8 cellular contexts compared by ENCODE assay signal in genomic region chr7:6577369-6578113, GRCh38. TPM values are rescaled to one million over a fixed set of nuclear protein-coding genes. Genes with fewer than 3 reads are reported as not detected.
DNase-seq lines count a peak whose midpoint lies in the region; TF ChIP-seq lines count a peak whose summit lies in the region.

ZDHHC4 (plus strand) TSS chr7:6577454; CDS start chr7:6580562, 3,108 bp downstream.

- H3K4me3 ChIP-seq in H7 (ENCODE audit: insufficient read depth, low read depth, low read length) (peak within 1 kb of the TSS; percentile 76), Loucy (ENCODE audit: low read length, poor library complexity, severe bottlenecking) (peak within 1 kb of the TSS; percentile 99), fibroblast of villous mesenchyme (ENCODE audit: low read depth, low read length) (peak within 1 kb of the TSS; percentile 84), neural progenitor cell (peak within 1 kb of the TSS; percentile 66), stomach smooth muscle (ENCODE audit: low read length in 2 of 2) (peak within 1 kb of the TSS; percentile 75 to 82)

- H3F3A ChIP-seq in Loucy (ENCODE audit: low read depth) = no peaks in the 10 kb centered on the region; the same call in 1 of the 2 replicates
- H3F3A ChIP-seq in neural progenitor cell (ENCODE audit: low read depth) = peaks cover 9% of the 10 kb centered on the region

- H3K9me3 Mint-ChIP-seq in neural progenitor cell = no peaks in the 10 kb centered on the region

- peaks cover 3% of the 10 kb centered on the region for H3K36me3 Mint-ChIP-seq in neural progenitor cell

- 0 out of 2 replicates have a peak, but pooled peaks cover 12% of the 10 kb centered on the region for H3K79me2 ChIP-seq in Loucy (ENCODE audit: insufficient read depth, low read length)
- H3K79me2 ChIP-seq in neural progenitor cell (ENCODE audit: low read depth) = peaks cover 11% of the 10 kb centered on the region

- peaks cover 11% of the 10 kb centered on the region for H3K27me3 Mint-ChIP-seq in neural progenitor cell (ENCODE audit: insufficient read depth, low read depth)

- H3K4me2 ChIP-seq in Loucy (ENCODE audit: low read depth, low read length, poor library complexity, severe bottlenecking) (peak within 1 kb of the TSS; percentile 72), neural progenitor cell (peak within 1 kb of the TSS; percentile 76)

- peak within 1 kb of the TSS; percentile 97 for H3K27ac Mint-ChIP-seq in neural progenitor cell

- TF ChIP-seq CTCF in Loucy (conservative IDR thresholded peaks at IDR 0.05; ENCODE audit: low read length) = no peak
- no peak for TF ChIP-seq CTCF in fibroblast of villous mesenchyme (IDR thresholded peaks at IDR 0.05; ENCODE audit: insufficient read depth, low read depth, low read length)
- TF ChIP-seq CTCF in neural progenitor cell (IDR thresholded peaks at IDR 0.05) = no peak

- H3K36me3 ChIP-seq in H7 (replicated peaks; ENCODE audit: control insufficient read depth, insufficient read depth, low read length) = peaks cover 13% of the 10 kb centered on the region
- no peaks in the 10 kb centered on the region for H3K36me3 ChIP-seq in Loucy (ENCODE audit: insufficient read depth, low read length)
- H3K36me3 ChIP-seq in neural progenitor cell = peaks cover 9% of the 10 kb centered on the region
- H3K36me3 ChIP-seq in stomach smooth muscle (ENCODE audit: control insufficient read depth in 2 of 2, insufficient read depth in 2 of 2, low read length in 2 of 2) = peaks cover 17 to 19% of the 10 kb centered on the region in 2 donors

- DNase-seq in ELR (ENCODE audit: low read depth) (peak; percentile 91), H7 (peak; percentile 96), SHP77 treated with DMSO at 0.1 percent for 48 hours (lab: John Stamatoyannopoulos, UW) (peak; percentile 82), fibroblast of villous mesenchyme (ENCODE audit: low read depth) (peak; percentile 86), neural progenitor cell (ENCODE audit: low spot score) (peak; percentile 89)
- peak; percentile 95 for DNase-seq in activated effector memory CD4-positive, alpha-beta T cell treated with anti-CD3 and anti-CD28 coated beads, Interleukin-2, amount 50 U/mL, for 16 hours

- H3K27ac ChIP-seq in neural progenitor cell = peak within 1 kb of the TSS; percentile 76
- peak within 1 kb of the TSS; percentile 93 for H3K27ac ChIP-seq in stomach smooth muscle (ENCODE audit: low read length)

- H2AFZ ChIP-seq in Loucy (ENCODE audit: low read length) = peak within 1 kb of the TSS; percentile 97
- peak within 1 kb of the TSS; percentile 84 for H2AFZ ChIP-seq in neural progenitor cell (replicated peaks)

- peaks cover 6% of the 10 kb centered on the region for H3K4me1 Mint-ChIP-seq in neural progenitor cell

- H3K9me3 ChIP-seq in Loucy (ENCODE audit: insufficient read depth, low read depth, low read length) = no peaks in the 10 kb centered on the region
- no peaks in the 10 kb centered on the region for H3K9me3 ChIP-seq in neural progenitor cell (ENCODE audit: low read depth)
- no peaks in the 10 kb centered on the region for H3K9me3 ChIP-seq in stomach smooth muscle (ENCODE audit: control insufficient read depth in 2 of 2, low read length in 2 of 2)

- no peaks in the 10 kb centered on the region for H3K27me3 ChIP-seq in H7 (ENCODE audit: control insufficient read depth, insufficient read depth, low read length)
- no peaks in the 10 kb centered on the region for H3K27me3 ChIP-seq in Loucy (ENCODE audit: insufficient read depth, low read length, poor library complexity, severe bottlenecking)
- no peaks in the 10 kb centered on the region for H3K27me3 ChIP-seq in neural progenitor cell
- H3K27me3 ChIP-seq in stomach smooth muscle (ENCODE audit: control insufficient read depth in 1 of 2, insufficient read depth in 2 of 2, low read length in 2 of 2) = no peaks in the 10 kb centered on the region

- H3K9ac ChIP-seq in Loucy (ENCODE audit: low read depth, low read length, poor library complexity, severe bottlenecking) (peak within 1 kb of the TSS; percentile 95), neural progenitor cell (peak within 1 kb of the TSS; percentile 82), stomach smooth muscle (ENCODE audit: low read length in 2 of 2) (peak within 1 kb of the TSS; percentile 92)

- H3K4me1 ChIP-seq in Loucy (ENCODE audit: insufficient read depth, low read length, poor library complexity, severe bottlenecking) = peaks cover 12% of the 10 kb centered on the region
- no peaks in the 10 kb centered on the region for H3K4me1 ChIP-seq in neural progenitor cell
- peaks cover 11% of the 10 kb centered on the region for H3K4me1 ChIP-seq in stomach smooth muscle (ENCODE audit: control insufficient read depth, insufficient read depth, low read length)

- no peaks in the 10 kb centered on the region for H3K9me2 ChIP-seq in Loucy (replicated peaks; ENCODE audit: low read depth, low read length)

- peak within 1 kb of the TSS; percentile 91 for H3K4me3 Mint-ChIP-seq in neural progenitor cell

- H4K20me1 ChIP-seq in Loucy (ENCODE audit: insufficient read depth, low read length, poor library complexity, severe bottlenecking) = no peaks in the 10 kb centered on the region
- H4K20me1 ChIP-seq in neural progenitor cell (ENCODE audit: low read depth) = no peaks in the 10 kb centered on the region

RNA-seq across cellular contexts. Expression of gene ZDHHC4, which starts in this region (rescaled TPM):
- total RNA-seq in H7 (2014; rRNA removed; shearing (Covaris generic)) = 54.8 and 63.2 TPM in 2 replicates
- total RNA-seq in fibroblast of villous mesenchyme = 60.5 and 62.5 TPM in 2 replicates
- 75.9 and 102 TPM in 2 replicates for total RNA-seq in neural progenitor cell (ENCODE audit: low replicate concordance)

Comparison
In these comparisons a context has a peak if more than half of its experiments do, and no peak if none do; other contexts are left out.
1. Peak in every context shown above with its lines: DNase-seq, H3K4me3 ChIP-seq and H3K27ac ChIP-seq.